17 cellular contexts compared by ENCODE assay signal in the genomic region with DNA sequence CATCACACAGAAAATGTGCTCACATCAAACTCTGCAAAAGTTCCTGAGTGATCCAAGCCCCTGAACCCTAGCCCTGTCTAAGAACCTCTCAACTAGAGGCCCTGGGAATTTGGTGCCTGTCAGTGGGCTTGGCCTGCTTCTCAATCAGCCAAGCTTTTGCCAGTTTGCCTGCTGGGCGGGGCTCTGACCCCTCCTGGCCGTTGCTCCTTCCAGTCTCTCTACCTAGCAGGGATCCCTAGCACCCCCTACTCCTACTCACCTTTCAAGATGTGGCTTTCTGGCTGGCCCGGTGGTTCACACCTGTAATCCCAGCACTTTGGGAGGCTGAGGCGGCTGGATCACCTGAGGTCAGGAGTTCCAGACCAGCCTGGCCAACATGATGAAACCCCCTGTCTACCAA. TPM values are rescaled to one million over a fixed set of nuclear protein-coding genes. Genes with fewer than 3 reads are reported as not detected.
DNase-seq lines count a peak whose midpoint lies in the region; ATAC-seq and TF ChIP-seq lines count a peak whose summit lies in the region.
"Had no signal": no experiment of that assay in that cellular context is flagged by ENCODE, and none has a peak within 500 bp of the region (broad histone marks: within the 10 kb centered on the region; RNA-seq: fewer than 3 reads in every experiment).

No MANE protein-coding gene starts in this region.

- peaks cover 0 to 17% of the 10 kb centered on the region in 2 donors for H3K4me1 ChIP-seq in right atrium auricular region
- H3K4me1 ChIP-seq in NT2/D1 (ENCODE audit: insufficient read depth, insufficient read length) = peaks cover 2% of the 10 kb centered on the region

- H3K36me3 Mint-ChIP-seq in type B pancreatic cell = no peaks in the 10 kb centered on the region

- intact Hi-C loops in Right ventricle myocardium inferior (cut with DNase I) = no loop called here

- H3K4me3 Mint-ChIP-seq in type B pancreatic cell = peak overlapping the region; percentile 45
- H3K4me3 Mint-ChIP-seq: HFFc6 had no signal

- DNase-seq in Right ventricle myocardium inferior (ENCODE audit: missing footprints) = peak; percentile 4
- DNase-seq in right atrium auricular region (ENCODE audit: low spot score) = no peak
- no peak for DNase-seq in NT2/D1 (ENCODE audit: low read depth, low spot score)
- DNase-seq in iPS-NIHi11 (ENCODE audit: low spot score) = peak; percentile 33
- no peak for DNase-seq in type B pancreatic cell (ENCODE audit: extremely low spot score, unreplicated experiment)
- DNase-seq in NAMALWA (ENCODE audit: low spot score) = no peak
- DNase-seq in medulla oblongata (ENCODE audit: extremely low spot score) = no peak
- no peak for DNase-seq in GM20000 (ENCODE audit: low spot score)
- DNase-seq: 8988T, AML-193, DMS79, GDM1, GM23248, HCEC 1CT, HFFc6 had no signal

- peak overlapping the region; percentile 61 for H3K9ac ChIP-seq in NT2/D1 (ENCODE audit: insufficient read length, low read depth)
- H3K9ac ChIP-seq: BLaER1, GM23248 had no signal

- TF ChIP-seq CTCF in right atrium auricular region (IDR thresholded peaks at IDR 0.05) = no peak
- TF ChIP-seq CTCF in type B pancreatic cell (conservative IDR thresholded peaks at IDR 0.05) = no peak
- no peak for TF ChIP-seq CTCF in GM20000 (IDR thresholded peaks at IDR 0.05; ENCODE audit: extremely low read depth, missing control alignments)

- peaks cover 7 to 17% of the 10 kb centered on the region in 2 donors for H3K27me3 ChIP-seq in right atrium auricular region
- no peaks in the 10 kb centered on the region for H3K27me3 ChIP-seq in NT2/D1 (ENCODE audit: insufficient read depth, insufficient read length)

- H3K4me3 ChIP-seq in right atrium auricular region = no peak overlapping the region
- no peak overlapping the region for H3K4me3 ChIP-seq in NT2/D1 (ENCODE audit: insufficient read length, low read depth)
- H3K4me3 ChIP-seq: BLaER1, GM23248 had no signal

- no peaks in the 10 kb centered on the region for H3K36me3 ChIP-seq in right atrium auricular region
- H3K36me3 ChIP-seq in NT2/D1 (ENCODE audit: insufficient read depth, insufficient read length, low read length) = peaks cover 28% of the 10 kb centered on the region
- H3K36me3 ChIP-seq: BLaER1 had no signal

- no peak overlapping the region for H3K27ac Mint-ChIP-seq in type B pancreatic cell
- H3K27ac Mint-ChIP-seq: HFFc6 had no signal

- H3K4me1 Mint-ChIP-seq in type B pancreatic cell (ENCODE audit: unreplicated experiment) = no peaks in the 10 kb centered on the region

- peaks cover 43% of the 10 kb centered on the region for H3K27me3 Mint-ChIP-seq in type B pancreatic cell

- ATAC-seq in Right ventricle myocardium inferior = no peak

- H3K27ac ChIP-seq in right atrium auricular region = no peak overlapping the region
- H3K27ac ChIP-seq: BLaER1, GM23248 had no signal

- H3K9me3 ChIP-seq in right atrium auricular region (no peaks in the 10 kb centered on the region), NT2/D1 (ENCODE audit: insufficient read depth, low read length) (no peaks in the 10 kb centered on the region)

- no peaks in the 10 kb centered on the region for H3K9me3 Mint-ChIP-seq in type B pancreatic cell
- H3K9me3 Mint-ChIP-seq: HFFc6 had no signal

RNA-seq across cellular contexts. Expression of a gene that starts 2.1 kb away (rescaled TPM):
- total RNA-seq in Right ventricle myocardium inferior (not detected), right atrium auricular region (not detected), type B pancreatic cell (ENCODE audit: low replicate concordance) (4.7 and 14.0 TPM in 2 replicates)
- total RNA-seq: HFFc6, HT1080 had no signal

RNA-seq across cellular contexts. Expression of a gene that starts 42.1 kb away (rescaled TPM):
- total RNA-seq in Right ventricle myocardium inferior (not detected), right atrium auricular region (not detected), type B pancreatic cell (ENCODE audit: low replicate concordance) (0.21 and 0.34 TPM in 2 replicates)
- total RNA-seq: GM23248, HFFc6, HT1080 had no signal

Comparison
In these comparisons a context has a peak if more than half of its experiments do, and no peak if none do; other contexts are left out.
1. DNase-seq: peak in Right ventricle myocardium inferior (single experiment) and iPS-NIHi11 (single experiment); none in right atrium auricular region (single experiment), NT2/D1 (single experiment), type B pancreatic cell (single experiment), NAMALWA (single experiment), medulla oblongata (single experiment) and GM20000 (single experiment).